Comparison of ENCODE assay signal across 9 cellular contexts in the genomic region with DNA sequence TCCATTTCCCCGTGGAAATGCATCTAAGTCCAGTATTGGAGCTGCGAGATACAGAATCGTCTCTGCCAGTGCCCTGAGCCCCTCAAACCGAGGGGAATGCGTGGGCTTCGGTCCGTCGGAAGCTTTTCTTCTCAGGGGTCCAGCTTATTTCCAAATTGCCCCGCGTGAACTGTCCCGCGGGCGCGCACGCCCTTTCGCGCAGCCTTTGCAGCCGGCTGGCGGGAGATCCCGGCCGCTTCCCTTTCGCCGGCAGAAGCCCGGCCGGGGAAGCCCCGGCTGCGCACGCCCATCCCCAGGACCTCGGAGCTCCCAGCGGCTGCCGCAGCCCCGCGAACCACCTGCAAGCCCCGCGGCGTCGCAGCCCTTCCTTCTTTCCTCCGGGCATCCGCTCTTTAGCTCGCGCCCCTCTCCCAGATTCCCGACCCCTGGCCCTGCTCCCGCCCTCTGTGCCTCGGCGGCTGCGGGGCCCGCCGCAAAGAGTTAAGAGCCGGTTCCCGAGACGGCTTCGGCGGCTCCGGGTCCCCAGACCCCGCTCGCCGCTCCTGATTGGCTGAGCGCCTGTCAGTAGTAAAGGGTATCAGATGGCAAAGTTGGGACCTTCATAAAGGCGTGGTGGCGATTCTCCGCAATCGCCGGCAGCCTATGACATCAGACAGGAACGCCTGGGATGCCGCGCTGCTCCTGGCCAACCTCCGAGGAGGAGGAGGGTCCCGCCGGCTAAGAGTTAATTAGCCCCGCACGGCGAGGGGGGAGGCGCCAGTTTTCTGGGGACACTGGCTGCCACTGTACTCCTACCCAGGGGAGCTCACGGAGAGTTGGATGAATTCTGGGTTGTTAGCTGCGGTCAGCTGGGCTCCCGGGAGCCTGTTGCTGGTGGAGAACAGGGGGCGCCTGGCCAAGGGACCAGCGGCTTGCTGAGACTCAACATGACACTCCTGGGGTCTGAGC. TPM values are rescaled to one million over a fixed set of nuclear protein-coding genes. Genes with fewer than 3 reads are reported as not detected.
DNase-seq lines count a peak whose midpoint lies in the region; ATAC-seq, FAIRE-seq and TF ChIP-seq lines count a peak whose summit lies in the region.
"Had no signal": no experiment of that assay in that cellular context is flagged by ENCODE, and none has a peak within 500 bp of the region (broad histone marks: within the 10 kb centered on the region; RNA-seq: fewer than 3 reads in every experiment).

A gene with protein sequence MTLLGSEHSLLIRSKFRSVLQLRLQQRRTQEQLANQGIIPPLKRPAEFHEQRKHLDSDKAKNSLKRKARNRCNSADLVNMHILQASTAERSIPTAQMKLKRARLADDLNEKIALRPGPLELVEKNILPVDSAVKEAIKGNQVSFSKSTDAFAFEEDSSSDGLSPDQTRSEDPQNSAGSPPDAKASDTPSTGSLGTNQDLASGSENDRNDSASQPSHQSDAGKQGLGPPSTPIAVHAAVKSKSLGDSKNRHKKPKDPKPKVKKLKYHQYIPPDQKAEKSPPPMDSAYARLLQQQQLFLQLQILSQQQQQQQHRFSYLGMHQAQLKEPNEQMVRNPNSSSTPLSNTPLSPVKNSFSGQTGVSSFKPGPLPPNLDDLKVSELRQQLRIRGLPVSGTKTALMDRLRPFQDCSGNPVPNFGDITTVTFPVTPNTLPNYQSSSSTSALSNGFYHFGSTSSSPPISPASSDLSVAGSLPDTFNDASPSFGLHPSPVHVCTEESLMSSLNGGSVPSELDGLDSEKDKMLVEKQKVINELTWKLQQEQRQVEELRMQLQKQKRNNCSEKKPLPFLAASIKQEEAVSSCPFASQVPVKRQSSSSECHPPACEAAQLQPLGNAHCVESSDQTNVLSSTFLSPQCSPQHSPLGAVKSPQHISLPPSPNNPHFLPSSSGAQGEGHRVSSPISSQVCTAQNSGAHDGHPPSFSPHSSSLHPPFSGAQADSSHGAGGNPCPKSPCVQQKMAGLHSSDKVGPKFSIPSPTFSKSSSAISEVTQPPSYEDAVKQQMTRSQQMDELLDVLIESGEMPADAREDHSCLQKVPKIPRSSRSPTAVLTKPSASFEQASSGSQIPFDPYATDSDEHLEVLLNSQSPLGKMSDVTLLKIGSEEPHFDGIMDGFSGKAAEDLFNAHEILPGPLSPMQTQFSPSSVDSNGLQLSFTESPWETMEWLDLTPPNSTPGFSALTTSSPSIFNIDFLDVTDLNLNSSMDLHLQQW (plus strand): TSS at position 628 of the 948 bp plus-strand sequence. CDS start 299 bp downstream, at position 927.

- H3K9me3 ChIP-seq in H9 (ENCODE audit: control insufficient read depth, low read depth, low read length): no peaks in the 10 kb centered on the region
- no peaks in the 10 kb centered on the region for H3K9me3 ChIP-seq in GM12878 (replicated peaks; ENCODE audit: control insufficient read depth, insufficient read depth, low read length)
- H3K9me3 ChIP-seq in suprapubic skin: no peaks in the 10 kb centered on the region

- TF ChIP-seq CTCF in H9 (conservative IDR thresholded peaks at IDR 0.05) (no peak), GM12878 (IDR thresholded peaks at IDR 0.05 in 2 of 3, conservative IDR thresholded peaks at IDR 0.05 in 1 of 3; ENCODE audit: control insufficient read depth in 2 of 3, extremely low read depth in 1 of 3, insufficient read depth in 1 of 3, low read depth in 3 of 3, low read length in 3 of 3) (no peak), suprapubic skin (IDR thresholded peaks at IDR 0.05) (no peak)

- no peak within 1 kb of the TSS for H2BK5ac ChIP-seq in H9 (ENCODE audit: insufficient read length, low read length)

- TF ChIP-seq EP300 in GM12878 (IDR thresholded peaks at IDR 0.05; ENCODE audit: borderline replicate concordance in 1 of 2, control insufficient read depth in 1 of 2, low read depth in 2 of 2, low read length in 2 of 2) (no peak), suprapubic skin (IDR thresholded peaks at IDR 0.05) (no peak)

- SMC1A ChIA-PET in GM12878 (lab: Charles Lee; ENCODE audit: uncharacterized antibody, unreplicated experiment): interaction anchor here (1.3 to 2.1 kb wide), 3 partner anchors 323 to 408 kb away, joined by 4 to 11 read pairs (median 4); no protein-coding TSS in a partner anchor

- FAIRE-seq in GM12878 (lab: Jason Lieb, UNC): no peak

- no peak within 1 kb of the TSS for H3K18ac ChIP-seq in H9 (ENCODE audit: insufficient read length, low read depth, low read length)

- no peak within 1 kb of the TSS for H3T11ph ChIP-seq in H9 (ENCODE audit: low read length)

- no peak within 1 kb of the TSS for H3K9ac ChIP-seq in H9 (ENCODE audit: extremely low read depth, insufficient read length, low read length)
- no peak within 1 kb of the TSS for H3K9ac ChIP-seq in GM12878 (ENCODE audit: control insufficient read depth, insufficient read depth, low read length)
- H3K9ac ChIP-seq: KMS-11 had no signal

- DNase-seq in H9 (peak; percentile 97), GM12878 (ENCODE audit: low read depth, low spot score) (no peak), islet precursor cell (peak; percentile 97), suprapubic skin (ENCODE audit: low spot score in 2 of 2) (no peak), AML-193 (lab: John Stamatoyannopoulos, UW) (no peak), cerebellar nuclear complex (lab: John Stamatoyannopoulos, UW) (no peak)
- no peak for DNase-seq in activated CD4-positive, alpha-beta T cell treated with anti-CD3 and anti-CD28 coated beads for 4 hours

- H3K4me2 ChIP-seq in H9 (ENCODE audit: insufficient read depth, insufficient read length, low read length) (peak within 1 kb of the TSS; percentile 93), GM12878 (ENCODE audit: control insufficient read depth, insufficient read depth) (peak within 1 kb of the TSS; percentile 77)
- H3K4me2 ChIP-seq: KMS-11 had no signal

- BruUV-seq in GM12878 (replicated peaks; lab: Mats Ljungman, UMichigan): no TSS peak

- H4K91ac ChIP-seq in H9 (ENCODE audit: insufficient read length, low read depth, low read length): no peak within 1 kb of the TSS

- no peaks in the 10 kb centered on the region for H3K9me3 Mint-ChIP-seq in H9
- H3K9me3 Mint-ChIP-seq in activated T-helper 17 cell treated with anti-CD3 and anti-CD28 coated beads, Interleukin-2, amount 50 U/mL, for 72 hours: peaks cover 3% of the 10 kb centered on the region

- peak within 1 kb of the TSS; percentile 57 for H3K4me3 ChIP-seq in GM12878
- H3K4me3 ChIP-seq in suprapubic skin: peak within 1 kb of the TSS; percentile 44

- in situ Hi-C loops in GM12878 (cut with MboI): loop anchor here (5.0 to 10.0 kb wide), 3 partner anchors 59 to 408 kb away; no protein-coding TSS in a partner anchor

- peaks cover 41% of the 10 kb centered on the region for H3K27me3 Mint-ChIP-seq in H9 (ENCODE audit: low read depth)
- peaks cover 50% of the 10 kb centered on the region for H3K27me3 Mint-ChIP-seq in activated T-helper 17 cell treated with anti-CD3 and anti-CD28 coated beads, Interleukin-2, amount 50 U/mL, for 72 hours

- H3K4me1 ChIP-seq in H9 (ENCODE audit: insufficient read depth, low read length) (no peaks in the 10 kb centered on the region), GM12878 (ENCODE audit: control insufficient read depth, insufficient read depth, low read length) (no peaks in the 10 kb centered on the region), suprapubic skin (peaks cover 16% of the 10 kb centered on the region)

- POLR2A ChIA-PET in GM12878 (lab: Charles Lee): no interaction called here

- no peaks in the 10 kb centered on the region for H3K79me1 ChIP-seq in H9 (ENCODE audit: insufficient read depth, low read depth, low read length, poor library complexity, severe bottlenecking)

- peak within 1 kb of the TSS; percentile 43; the same call in 1 of the 2 replicates for H3K14ac ChIP-seq in H9 (ENCODE audit: insufficient read depth, low read length)

- no CpG with 5 or more reads among the region's 78 CpGs for WGBS in H9 (ENCODE audit: extremely low coverage, insufficient read length, low lambda C conversion rate)
- 5% methylated on average over 72 of the region's 78 CpGs for WGBS in GM12878 (ENCODE audit: insufficient coverage, insufficient replicate concordance, low lambda C conversion rate, missing lambda C conversion rate)
- WGBS in suprapubic skin: 1% methylated on average over 58 of the region's 78 CpGs

- H3K27ac ChIP-seq in H9 (ENCODE audit: insufficient read length, low read depth, low read length): no peak within 1 kb of the TSS
- no peak within 1 kb of the TSS for H3K27ac ChIP-seq in GM12878 (ENCODE audit: control insufficient read depth, insufficient read depth)
- no peak within 1 kb of the TSS for H3K27ac ChIP-seq in suprapubic skin
- H3K27ac ChIP-seq: KMS-11 had no signal

- H3K36me3 ChIP-seq in GM12878 (ENCODE audit: control insufficient read depth in 2 of 2, insufficient read depth in 2 of 2, low read length in 1 of 2) (no peaks in the 10 kb centered on the region), suprapubic skin (no peaks in the 10 kb centered on the region)

- H3K27ac Mint-ChIP-seq in H9: peak within 1 kb of the TSS in 1 of 3 experiments; percentile 72; a peak in 1 of 7 replicates
- no peak within 1 kb of the TSS for H3K27ac Mint-ChIP-seq in activated T-helper 17 cell treated with anti-CD3 and anti-CD28 coated beads, Interleukin-2, amount 50 U/mL, for 72 hours

- H3K4me3 Mint-ChIP-seq in H9: peak within 1 kb of the TSS; percentile 71 to 86
- no peak within 1 kb of the TSS for H3K4me3 Mint-ChIP-seq in activated T-helper 17 cell treated with anti-CD3 and anti-CD28 coated beads, Interleukin-2, amount 50 U/mL, for 72 hours

- intact Hi-C loops in GM12878 (cut with micrococcal nuclease; ENCODE audit: unreplicated experiment): loop anchor here (2.0 to 10.0 kb wide), 6 partner anchors 79 to 485 kb away; no protein-coding TSS in a partner anchor

- H2AK5ac ChIP-seq in H9 (ENCODE audit: insufficient read length, low read length): no peak within 1 kb of the TSS

- H2AFZ ChIP-seq in H9 (ENCODE audit: low read length): no peak within 1 kb of the TSS
- H2AFZ ChIP-seq in GM12878 (ENCODE audit: control insufficient read depth, low read depth, low read length): no peak within 1 kb of the TSS; the same call in 1 of the 2 replicates

- RAD21 ChIA-PET in GM12878 (lab: Charles Lee; ENCODE audit: unreplicated experiment): interaction anchor here (1.0 kb wide), 3 partner anchors 120 to 410 kb away, joined by 3 to 4 read pairs (median 3); no protein-coding TSS in a partner anchor

- H4K20me1 ChIP-seq in H9 (ENCODE audit: control insufficient read depth, insufficient read depth, insufficient read length) (no peaks in the 10 kb centered on the region), GM12878 (ENCODE audit: control insufficient read depth, insufficient read depth) (no peaks in the 10 kb centered on the region)

- no peak within 1 kb of the TSS for H2BK12ac ChIP-seq in H9 (ENCODE audit: insufficient read length, low read depth, low read length)

- no peak within 1 kb of the TSS for H3K4ac ChIP-seq in H9 (ENCODE audit: low read depth, low read length)

- H4K5ac ChIP-seq in H9 (ENCODE audit: insufficient read length, low read depth, low read length): no peak within 1 kb of the TSS

- no peak within 1 kb of the TSS for H4K8ac ChIP-seq in H9 (replicated peaks; ENCODE audit: insufficient read length, low read depth, low read length)

- no peak within 1 kb of the TSS for H3K56ac ChIP-seq in H9 (ENCODE audit: insufficient read length, low read depth, low read length)

- H3K79me2 ChIP-seq in H9 (ENCODE audit: insufficient read depth, low read length): no peaks in the 10 kb centered on the region
- H3K79me2 ChIP-seq in GM12878 (ENCODE audit: control insufficient read depth, insufficient read depth, low read length): no peaks in the 10 kb centered on the region

- H2BK120ac ChIP-seq in H9 (ENCODE audit: low read depth, low read length, poor library complexity, severe bottlenecking): no peak within 1 kb of the TSS

- TF ChIP-seq POLR2A in GM12878 (IDR thresholded peaks at IDR 0.05; ENCODE audit: low read depth, low read length): no peak
- TF ChIP-seq POLR2A in suprapubic skin (IDR thresholded peaks at IDR 0.05): no peak

- H3K27me3 ChIP-seq in H9 (ENCODE audit: insufficient read depth, low read length) (peaks cover 3% of the 10 kb centered on the region; the same call in 1 of the 2 replicates), GM12878 (replicated peaks in 1 of 2; ENCODE audit: control insufficient read depth in 2 of 2, insufficient read depth in 2 of 2, low read length in 1 of 2) (peaks cover 5% of the 10 kb centered on the region in 2 experiments; a peak in 3 of 4 replicates), suprapubic skin (peaks cover 50% of the 10 kb centered on the region)

- no peaks in the 10 kb centered on the region for H3K36me3 Mint-ChIP-seq in H9 (ENCODE audit: insufficient read depth in 1 of 3, low read depth in 3 of 3)
- no peaks in the 10 kb centered on the region for H3K36me3 Mint-ChIP-seq in activated T-helper 17 cell treated with anti-CD3 and anti-CD28 coated beads, Interleukin-2, amount 50 U/mL, for 72 hours (ENCODE audit: low read depth)

- no peak for TF ChIP-seq RAD21 in GM12878 (IDR thresholded peaks at IDR 0.05; ENCODE audit: insufficient read depth, low read depth, low read length)

- H2BK20ac ChIP-seq in H9 (ENCODE audit: low read depth, low read length, poor library complexity, severe bottlenecking): no peak within 1 kb of the TSS

- no peak within 1 kb of the TSS for H2BK15ac ChIP-seq in H9 (ENCODE audit: low read depth, low read length)

- H3K23ac ChIP-seq in H9 (ENCODE audit: insufficient read length, low read depth, low read length): no peak within 1 kb of the TSS

- H3K4me1 Mint-ChIP-seq in H9: peaks cover 14 to 15% of the 10 kb centered on the region in 2 experiments
- H3K4me1 Mint-ChIP-seq in activated T-helper 17 cell treated with anti-CD3 and anti-CD28 coated beads, Interleukin-2, amount 50 U/mL, for 72 hours: no peaks in the 10 kb centered on the region

- H3K23me2 ChIP-seq in H9 (ENCODE audit: insufficient read length, low read depth, low read length, poor library complexity, severe bottlenecking): peaks cover 12% of the 10 kb centered on the region

- CTCF ChIA-PET in GM12878 (lab: Yijun Ruan, JAX): interaction anchor here (1.1 to 3.5 kb wide), 6 partner anchors 77 to 485 kb away, joined by 4 to 25 read pairs (median 8); no protein-coding TSS in a partner anchor

- ATAC-seq in GM12878: no peak
- ATAC-seq in activated T-helper 17 cell treated with anti-CD3 and anti-CD28 coated beads, Interleukin-2, amount 50 U/mL, for 72 hours (replicated peaks): no peak

RNA-seq across cellular contexts. Expression of the gene that starts here (rescaled TPM):
- total RNA-seq in H9 (2021): 0.17 and 0.39 TPM in 2 replicates
- total RNA-seq in GM12878 (2013; cell fraction: nucleolus; rRNA removed): not detected in 2 replicates
- not detected in 2 replicates for total RNA-seq in GM12878 (2014; rRNA removed)
- total RNA-seq in GM12878 (2014; rRNA removed; fragmentation: Illumina TruSeq; extraction: Trizol): not detected in 2 replicates
- not detected in 2 replicates for total RNA-seq in GM12878 (2021)
- not detected for polyA plus RNA-seq in GM12878 (2011; ENCODE audit: low read depth)
- not detected in 2 replicates for polyA plus RNA-seq in GM12878 (2011; rRNA removed)
- polyA plus RNA-seq in GM12878 (2011; cell fraction: cytosol; rRNA removed): 0.01 TPM in 1 of 2 replicates, not detected in the other
- not detected in 2 replicates for polyA plus RNA-seq in GM12878 (2011; cell fraction: nucleus; rRNA removed)
- not detected in 2 replicates for polyA plus RNA-seq in GM12878 (2012)
- polyA plus RNA-seq in GM12878 (2014; fragmentation: Illumina TruSeq; extraction: Trizol): not detected in 2 replicates
- polyA plus RNA-seq in GM12878 (2014; fragmentation: Nextera tagmentation; extraction: Ambion mirVana): not detected
- polyA plus RNA-seq in GM12878 (2014; rRNA removed): not detected in 2 replicates
- not detected for polyA plus RNA-seq in GM12878 (2016; fragmentation: Nextera tagmentation; extraction: Ambion mirVana)
- polyA minus RNA-seq in GM12878 (2011; rRNA and poly(A)+ RNA removed): 0.05 TPM in 1 of 2 replicates, not detected in the other
- not detected in 2 replicates for polyA minus RNA-seq in GM12878 (2011; cell fraction: cytosol; rRNA and poly(A)+ RNA removed)
- polyA minus RNA-seq in GM12878 (2011; cell fraction: nucleus; rRNA and poly(A)+ RNA removed): not detected in 2 replicates
- 1 to 10 TPM in 1 of 4 donors, under 1 TPM in 3; 0.34 to 2.8 (median 0.78) TPM for total RNA-seq in suprapubic skin
- total RNA-seq in activated T-helper 17 cell treated with anti-CD3 and anti-CD28 coated beads, Interleukin-2, amount 50 U/mL, for 72 hours: not detected

Comparison
In these comparisons a context has a peak if more than half of its experiments do, and no peak if none do; other contexts are left out.
1. Peak in DNase-seq and H3K4me2 ChIP-seq in H9; RNA of the gene not detected or under 1 TPM.